14 cellular contexts compared by ENCODE assay signal in the genomic region with DNA sequence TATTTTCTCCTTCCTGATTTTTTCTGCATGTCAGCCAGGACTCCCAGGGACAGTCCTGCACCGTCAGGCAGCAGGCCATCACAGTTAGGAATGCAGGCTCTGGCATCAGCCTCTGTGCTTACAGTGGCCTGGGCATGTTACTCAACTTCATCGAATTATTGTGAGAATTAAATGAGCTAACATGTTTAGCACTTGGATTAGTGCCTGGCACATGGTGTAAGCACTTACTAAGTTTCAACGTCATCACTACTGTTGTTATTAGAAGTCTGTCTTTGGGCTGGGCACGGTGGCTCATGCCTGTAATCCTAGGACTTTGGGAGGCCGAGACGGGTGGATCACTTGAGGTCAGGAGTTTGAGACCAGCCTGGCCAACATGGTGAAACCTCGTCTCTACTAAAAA. TPM values are rescaled to one million over a fixed set of nuclear protein-coding genes. Genes with fewer than 3 reads are reported as not detected.
DNase-seq lines count a peak whose midpoint lies in the region; ATAC-seq, FAIRE-seq and TF ChIP-seq lines count a peak whose summit lies in the region.
"Had no signal": no experiment of that assay in that cellular context is flagged by ENCODE, and none has a peak within 500 bp of the region (broad histone marks: within the 10 kb centered on the region; RNA-seq: fewer than 3 reads in every experiment).

No MANE protein-coding gene starts in this region.

- no peaks in the 10 kb centered on the region for H3K27me3 ChIP-seq in bronchial epithelial cell (ENCODE audit: control insufficient read depth, insufficient read depth, low read length)
- no peaks in the 10 kb centered on the region for H3K27me3 ChIP-seq in right cardiac atrium (ENCODE audit: control insufficient read depth, insufficient read depth)
- H3K27me3 ChIP-seq in stomach smooth muscle (ENCODE audit: control insufficient read depth in 1 of 2, insufficient read depth in 2 of 2, low read length in 2 of 2) = no peaks in the 10 kb centered on the region
- no peaks in the 10 kb centered on the region for H3K27me3 ChIP-seq in PC-9 (ENCODE audit: insufficient read depth, low read depth)
- H3K27me3 ChIP-seq: tibial artery had no signal

- TF ChIP-seq CTCF in bronchial epithelial cell (IDR thresholded peaks at IDR 0.05; ENCODE audit: insufficient read depth, low read length, severe bottlenecking) (no peak), PC-9 (conservative IDR thresholded peaks at IDR 0.05) (no peak)

- peak; percentile 82 for DNase-seq in GOT3 (lab: John Stamatoyannopoulos, UW)
- peak; percentile 97 for DNase-seq in bronchial epithelial cell (ENCODE audit: low read depth)
- DNase-seq in right cardiac atrium = peak; percentile 53 to 84 (median 64)
- no peak for DNase-seq in stimulated activated CD4-positive, alpha-beta T cell treated with anti-CD3 and anti-CD28 coated beads, Interleukin-4, amount 100 ng/mL, for 1 hour
- no peak for DNase-seq in PC-9
- DNase-seq: activated naive CD4-positive, alpha-beta T cell treated with anti-CD3 and anti-CD28 coated beads for 36 hours; Calu3; NCI-H1105; T-helper 1 cell had no signal

- POLR2A ChIA-PET in PC-9 (lab: Charles Lee; ENCODE audit: unreplicated experiment) = no interaction called here

- no peaks in the 10 kb centered on the region for H3K9me2 ChIP-seq in PC-9 (ENCODE audit: insufficient read depth)

- H3K36me3 ChIP-seq in bronchial epithelial cell (ENCODE audit: control insufficient read depth, insufficient read depth, low read length) (no peaks in the 10 kb centered on the region), stomach smooth muscle (ENCODE audit: control insufficient read depth in 2 of 2, insufficient read depth in 2 of 2, low read length in 2 of 2) (peaks cover 18 to 21% of the 10 kb centered on the region in 2 donors), PC-9 (ENCODE audit: low read depth) (no peaks in the 10 kb centered on the region)

- no peak for FAIRE-seq in bronchial epithelial cell (lab: Jason Lieb, UNC)
- FAIRE-seq: GM12878 had no signal

- H3K4me2 ChIP-seq in PC-9 = no peak overlapping the region

- H3K4me1 ChIP-seq in right cardiac atrium (ENCODE audit: control insufficient read depth, insufficient read depth, low read length) (no peaks in the 10 kb centered on the region), stomach smooth muscle (ENCODE audit: control insufficient read depth, insufficient read depth, low read length) (peaks cover 6% of the 10 kb centered on the region), PC-9 (replicated peaks; ENCODE audit: insufficient read depth) (no peaks in the 10 kb centered on the region)
- H3K4me1 ChIP-seq: tibial artery had no signal

- ATAC-seq in right cardiac atrium (peak; percentile 91 to 94), GM18873 (IDR thresholded peaks at IDR 0.05; ENCODE audit: low FRiP score, unreplicated experiment) (no peak), HG02885 (IDR thresholded peaks at IDR 0.05; ENCODE audit: poor library complexity, unreplicated experiment) (no peak)
- ATAC-seq: GM12878 had no signal

- intact Hi-C loops in right cardiac atrium (cut with DNase I) (no loop called here), PC-9 (cut with micrococcal nuclease; ENCODE audit: unreplicated experiment) (no loop called here)

- H3K9me3 ChIP-seq in right cardiac atrium (ENCODE audit: control insufficient read depth, low read length) (no peaks in the 10 kb centered on the region), stomach smooth muscle (ENCODE audit: control insufficient read depth in 2 of 2, low read length in 2 of 2) (no peaks in the 10 kb centered on the region), PC-9 (ENCODE audit: insufficient read depth, low read depth) (no peaks in the 10 kb centered on the region)
- H3K9me3 ChIP-seq: tibial artery had no signal

- H3F3A ChIP-seq in PC-9 (ENCODE audit: insufficient read depth, low read depth) = no peaks in the 10 kb centered on the region

- H3K4me3 ChIP-seq in bronchial epithelial cell (ENCODE audit: low read depth, low read length) (no peak overlapping the region), right cardiac atrium (ENCODE audit: low read length) (no peak overlapping the region), stomach smooth muscle (ENCODE audit: low read length in 2 of 2) (no peak overlapping the region), PC-9 (no peak overlapping the region)
- H3K4me3 ChIP-seq: GM12878, tibial artery had no signal

- H3K27ac ChIP-seq in right cardiac atrium (ENCODE audit: low read length) (peak overlapping the region; percentile 75), stomach smooth muscle (ENCODE audit: low read length) (peak overlapping the region; percentile 60), PC-9 (no peak overlapping the region)
- H3K27ac ChIP-seq: tibial artery had no signal

- CTCF ChIA-PET in PC-9 (lab: Charles Lee) = no interaction called here

- no peak overlapping the region for H3K9ac ChIP-seq in stomach smooth muscle (ENCODE audit: low read length in 2 of 2)

- 53% methylated on average over 7 of the region's 7 CpGs for WGBS in right cardiac atrium

- H2AFZ ChIP-seq in PC-9 = no peak overlapping the region

- no peaks in the 10 kb centered on the region for H4K20me1 ChIP-seq in PC-9 (ENCODE audit: insufficient read depth)

- H3K79me2 ChIP-seq in PC-9 (ENCODE audit: low read depth) = no peaks in the 10 kb centered on the region

- no TSS peak for BruUV-seq in PC-9 (replicated peaks; lab: Mats Ljungman, UMichigan)

RNA-seq across cellular contexts. Expression of gene SCCPDH, which starts 45.1 kb away (rescaled TPM):
- total RNA-seq in bronchial epithelial cell = 3.7 and 4.9 TPM in 2 replicates
- 10 to 100 TPM; 22.2 to 29.8 (median 28.4) TPM for total RNA-seq in right cardiac atrium
- polyA plus RNA-seq in right cardiac atrium = 24.3 TPM
- total RNA-seq in PC-9 (2021) = 17.2 and 24.5 TPM in 2 replicates

Comparison
In these comparisons a context has a peak if more than half of its experiments do, and no peak if none do; other contexts are left out.
1. DNase-seq: peak in GOT3 (single experiment), bronchial epithelial cell (single experiment) and right cardiac atrium (3 of 3); none in stimulated activated CD4-positive, alpha-beta T cell treated with anti-CD3 and anti-CD28 coated beads, Interleukin-4, amount 100 ng/mL, for 1 hour (single experiment) and PC-9 (0 of 2).
2. ATAC-seq: peak in right cardiac atrium (2 of 2); none in GM18873 (single experiment) and HG02885 (single experiment).